Comparison of ENCODE assay signal across 11 cellular contexts in the genomic region with DNA sequence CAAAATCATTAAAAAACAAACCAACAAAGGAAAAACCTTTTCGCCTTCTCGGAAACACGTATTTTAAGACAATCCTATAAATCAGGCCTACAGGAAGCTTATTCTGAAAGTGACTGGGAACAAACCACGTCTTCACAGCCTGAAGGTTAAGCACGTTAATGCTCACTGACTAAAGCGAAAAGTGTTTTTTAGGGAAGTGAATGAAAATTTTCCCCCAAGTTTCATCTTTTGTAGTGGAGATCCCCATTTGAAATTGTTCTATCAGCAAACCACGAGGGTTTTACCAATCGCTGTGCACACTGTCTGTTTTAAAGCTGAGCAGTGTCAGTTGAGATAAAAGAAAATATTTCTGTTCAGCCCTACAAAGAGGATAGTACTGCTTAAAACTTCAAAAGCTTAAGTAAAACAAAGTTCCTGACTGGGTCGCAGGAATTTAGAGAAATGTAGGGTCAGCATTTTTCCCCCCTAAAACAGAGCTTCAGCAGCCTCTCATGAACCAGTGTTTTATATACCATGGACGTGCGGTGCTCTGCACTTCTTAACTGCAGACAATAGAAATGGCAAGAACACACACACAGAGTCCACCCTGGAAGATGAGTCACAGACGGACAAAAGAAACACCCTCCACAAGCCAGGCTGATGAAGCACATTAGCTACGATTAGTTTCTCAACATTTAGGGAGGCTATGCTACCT. TPM values are rescaled to one million over a fixed set of nuclear protein-coding genes. Genes with fewer than 3 reads are reported as not detected.
DNase-seq lines count a peak whose midpoint lies in the region; ATAC-seq, FAIRE-seq and TF ChIP-seq lines count a peak whose summit lies in the region.
"Had no signal": no experiment of that assay in that cellular context is flagged by ENCODE, and none has a peak within 500 bp of the region (broad histone marks: within the 10 kb centered on the region; RNA-seq: fewer than 3 reads in every experiment).

No MANE protein-coding gene starts in this region.

- intact Hi-C loops in esophagus squamous epithelium (cut with DNase I): no loop called here
- intact Hi-C loops in pancreas (cut with DNase I): no loop called here
- intact Hi-C loops in activated CD4-positive, alpha-beta memory T cell treated with anti-CD3 and anti-CD28 coated beads for 36 hours (cut with micrococcal nuclease): no loop called here

- peak; percentile 57 for ATAC-seq in omental fat pad (ENCODE audit: low FRiP score)
- ATAC-seq in pancreas: no peak
- ATAC-seq in HG03469 (IDR thresholded peaks at IDR 0.05; ENCODE audit: unreplicated experiment): no peak

- H3K36me3 Mint-ChIP-seq in activated CD4-positive, alpha-beta memory T cell treated with anti-CD3 and anti-CD28 coated beads for 36 hours: no peaks in the 10 kb centered on the region

- H3K4me1 ChIP-seq in ES-I3 (ENCODE audit: insufficient read depth, low read length) (peaks cover 53% of the 10 kb centered on the region), SJSA1 (replicated peaks) (peaks cover 32% of the 10 kb centered on the region), esophagus squamous epithelium (peaks cover 38 to 97% (median 46%) of the 10 kb centered on the region in 3 donors), pancreas (peaks cover 16 to 41% (median 32%) of the 10 kb centered on the region in 3 donors)

- TF ChIP-seq POLR2A in esophagus squamous epithelium (IDR thresholded peaks at IDR 0.05): no peak

- H3K27me3 ChIP-seq in SJSA1 (replicated peaks) (no peaks in the 10 kb centered on the region), esophagus squamous epithelium (no peaks in the 10 kb centered on the region), pancreas (no peaks in the 10 kb centered on the region)

- H3K9ac ChIP-seq in ES-I3 (ENCODE audit: low read depth, low read length): peak overlapping the region; percentile 21; the same call in 1 of the 2 replicates

- DNase-seq in SJSA1 (ENCODE audit: low read depth in 1 of 2, low spot score in 2 of 2): peak; percentile 82 to 87
- DNase-seq in esophagus squamous epithelium (lab: John Stamatoyannopoulos, UW): no peak
- no peak for DNase-seq in omental fat pad (ENCODE audit: low spot score)
- DNase-seq in pancreas: no peak
- no peak for DNase-seq in activated CD4-positive, alpha-beta memory T cell treated with anti-CD3 and anti-CD28 coated beads for 36 hours
- no peak for DNase-seq in central memory CD4-positive, alpha-beta T cell
- DNase-seq: amniotic stem cell; CD4-positive, alpha-beta memory T cell; KBM-7 had no signal

- H3K4me1 Mint-ChIP-seq in activated CD4-positive, alpha-beta memory T cell treated with anti-CD3 and anti-CD28 coated beads for 36 hours (ENCODE audit: low read depth): peaks cover 2% of the 10 kb centered on the region

- no peak for FAIRE-seq in pancreas (lab: Jason Lieb, UNC)

- 45 to 60% methylated on average over 13 of the region's 13 CpGs for WGBS in esophagus squamous epithelium, 2 donors
- WGBS in pancreas, 2 donors: 82 to 85% methylated on average over 13 of the region's 13 CpGs

- no peaks in the 10 kb centered on the region for H3K9me3 ChIP-seq in ES-I3 (ENCODE audit: control insufficient read depth, insufficient read depth, low read length)
- H3K9me3 ChIP-seq in SJSA1 (replicated peaks): no peaks in the 10 kb centered on the region
- no peaks in the 10 kb centered on the region for H3K9me3 ChIP-seq in esophagus squamous epithelium
- H3K9me3 ChIP-seq in pancreas: no peaks in the 10 kb centered on the region

- no peak overlapping the region for H3K4me3 Mint-ChIP-seq in activated CD4-positive, alpha-beta memory T cell treated with anti-CD3 and anti-CD28 coated beads for 36 hours
- H3K4me3 Mint-ChIP-seq: CD4-positive, alpha-beta memory T cell had no signal

- TF ChIP-seq CTCF in esophagus squamous epithelium (IDR thresholded peaks at IDR 0.05): no peak
- TF ChIP-seq CTCF in omental fat pad (IDR thresholded peaks at IDR 0.05): no peak
- no peak for TF ChIP-seq CTCF in pancreas (IDR thresholded peaks at IDR 0.05)

- POLR2A ChIA-PET in activated CD4-positive, alpha-beta memory T cell treated with anti-CD3 and anti-CD28 coated beads for 36 hours (lab: Charles Lee): no interaction called here

- H3K27ac ChIP-seq in SJSA1 (peak overlapping the region; percentile 50), esophagus squamous epithelium (peak overlapping the region; percentile 16 to 83 (median 72)), pancreas (no peak overlapping the region)

- H3K27ac Mint-ChIP-seq in activated CD4-positive, alpha-beta memory T cell treated with anti-CD3 and anti-CD28 coated beads for 36 hours: no peak overlapping the region
- H3K27ac Mint-ChIP-seq: CD4-positive, alpha-beta memory T cell had no signal

- no peaks in the 10 kb centered on the region for H3K27me3 Mint-ChIP-seq in activated CD4-positive, alpha-beta memory T cell treated with anti-CD3 and anti-CD28 coated beads for 36 hours
- H3K27me3 Mint-ChIP-seq: CD4-positive, alpha-beta memory T cell had no signal

- CTCF ChIA-PET in activated CD4-positive, alpha-beta memory T cell treated with anti-CD3 and anti-CD28 coated beads for 36 hours (lab: Charles Lee): no interaction called here

- H3K36me3 ChIP-seq in ES-I3 (ENCODE audit: insufficient read depth, low read length) (no peaks in the 10 kb centered on the region), SJSA1 (no peaks in the 10 kb centered on the region), esophagus squamous epithelium (no peaks in the 10 kb centered on the region), pancreas (no peaks in the 10 kb centered on the region)

- H3K4me3 ChIP-seq in SJSA1 (no peak overlapping the region), esophagus squamous epithelium (no peak overlapping the region), pancreas (no peak overlapping the region)

- no peaks in the 10 kb centered on the region for H3K9me3 Mint-ChIP-seq in activated CD4-positive, alpha-beta memory T cell treated with anti-CD3 and anti-CD28 coated beads for 36 hours
- H3K9me3 Mint-ChIP-seq: CD4-positive, alpha-beta memory T cell had no signal

RNA-seq across cellular contexts. Expression of gene SLC22A23, which starts 34.9 kb away (rescaled TPM):
- total RNA-seq in SJSA1 (2014; rRNA removed; shearing (Covaris generic)): 0.53 and 2.7 TPM in 2 replicates
- total RNA-seq in esophagus squamous epithelium: 10 to 100 TPM; 26.6 to 42.6 (median 37.6) TPM
- total RNA-seq in omental fat pad: 10 to 100 TPM in 3 of 4 donors, 1 to 10 TPM in 1; 8.3 to 22.5 (median 12.8) TPM
- 10 to 100 TPM; 12.6 to 27.9 (median 15.9) TPM for total RNA-seq in pancreas
- 1 to 10 TPM; 4.9 to 7.6 TPM for polyA plus RNA-seq in pancreas
- 1 to 10 TPM in 1 of 2 experiments, under 1 TPM in 1; 0.90 to 1.0 TPM for total RNA-seq in activated CD4-positive, alpha-beta memory T cell treated with anti-CD3 and anti-CD28 coated beads for 36 hours

Comparison
In these comparisons a context has a peak if more than half of its experiments do, and no peak if none do; other contexts are left out.
1. DNase-seq: peak in SJSA1 (2 of 2); none in esophagus squamous epithelium (single experiment), omental fat pad (single experiment), pancreas (0 of 6), activated CD4-positive, alpha-beta memory T cell treated with anti-CD3 and anti-CD28 coated beads for 36 hours (single experiment) and central memory CD4-positive, alpha-beta T cell (single experiment).
2. H3K27ac ChIP-seq: peak in SJSA1 (single experiment) and esophagus squamous epithelium (4 of 4); none in pancreas (0 of 4).